In genomic region chr4:40265910-40266274, GRCh38 we compare ENCODE assay signal across 14 cellular contexts.
DNase-seq lines count a peak whose midpoint lies in the region; ATAC-seq, FAIRE-seq and TF ChIP-seq lines count a peak whose summit lies in the region.
"Had no signal": no experiment of that assay in that cellular context is flagged by ENCODE, and none has a peak within 500 bp of the region (broad histone marks: within the 10 kb centered on the region; RNA-seq: fewer than 3 reads in every experiment).

No MANE protein-coding gene starts in this region.

- H4K8ac ChIP-seq in mesenchymal stem cell (ENCODE audit: low read length), result peak overlapping the region; percentile 10

- no peak overlapping the region for H3K23ac ChIP-seq in mesenchymal stem cell (ENCODE audit: low read length in 2 of 2)

- H3K4me3 ChIP-seq in A549, result no peak overlapping the region
- no peak overlapping the region for H3K4me3 ChIP-seq in SJCRH30
- no peak overlapping the region for H3K4me3 ChIP-seq in mesenchymal stem cell (ENCODE audit: insufficient read depth in 1 of 2, low read depth in 1 of 2, low read length in 2 of 2)
- H3K4me3 ChIP-seq: ovary, skin epidermis had no signal

- no peak overlapping the region for H2BK120ac ChIP-seq in mesenchymal stem cell (ENCODE audit: low read depth, low read length)

- H3K36me3 ChIP-seq in SJCRH30 (no peaks in the 10 kb centered on the region), mesenchymal stem cell (ENCODE audit: control insufficient read depth in 1 of 2, insufficient read depth in 2 of 2, low read depth in 1 of 2, low read length in 2 of 2) (no peaks in the 10 kb centered on the region)
- H3K36me3 ChIP-seq: ovary had no signal

- no peak overlapping the region for H3K4me2 ChIP-seq in A549
- H3K4me2 ChIP-seq in mesenchymal stem cell (ENCODE audit: low read length, poor library complexity, severe bottlenecking), result no peak overlapping the region

- no peak for TF ChIP-seq POLR2A in A549 (IDR thresholded peaks at IDR 0.05; ENCODE audit: low read length)

- CTCF ChIA-PET in A549 (lab: Yijun Ruan, JAX), result no interaction called here

- H3K27me3 ChIP-seq in SJCRH30 (no peaks in the 10 kb centered on the region), mesenchymal stem cell (ENCODE audit: control insufficient read depth in 1 of 2, insufficient read depth in 1 of 2, low read length in 2 of 2) (no peaks in the 10 kb centered on the region)
- H3K27me3 ChIP-seq: ovary had no signal

- no peak for TF ChIP-seq EP300 in A549 (IDR thresholded peaks at IDR 0.05)

- H2AK5ac ChIP-seq in mesenchymal stem cell (ENCODE audit: low read length, severe bottlenecking), result no peak overlapping the region

- in situ Hi-C loops in ACHN (cut with HindIII; ENCODE audit: low pct_ligation_motif_present, low pct_unique_long_range_greater_than_20kb, low sequenced_read_pairs), result no loop called here

- no peak for FAIRE-seq in A549 (lab: Jason Lieb, UNC)
- FAIRE-seq: HepG2, TTC549 had no signal

- ATAC-seq in A549 (no peak), GM18868 (IDR thresholded peaks at IDR 0.05; ENCODE audit: unreplicated experiment) (peak; percentile 15)
- ATAC-seq: HepG2 had no signal

- no peak for DNase-seq in A549 (ENCODE audit: low read depth in 1 of 2, low spot score in 1 of 2)
- DNase-seq in SJCRH30, result no peak
- no peak for DNase-seq in mesenchymal stem cell
- DNase-seq in ACHN, result no peak
- DNase-seq in NCI-H2227 treated with DMSO at 0.1 percent for 48 hours (lab: John Stamatoyannopoulos, UW), result no peak
- no peak for DNase-seq in NCI-H1436 treated with DMSO at 0.1 percent for 48 hours (lab: John Stamatoyannopoulos, UW)
- no peak for DNase-seq in NCI-H2107 treated with DMSO at 0.1 percent for 48 hours (lab: John Stamatoyannopoulos, UW; ENCODE audit: unreplicated experiment)
- DNase-seq: NCI-H1105 treated with DMSO at 0.1 percent for 48 hours, ovary, SIG-M5 had no signal

- no peak overlapping the region for H4K91ac ChIP-seq in mesenchymal stem cell (ENCODE audit: low read length)

- 85% methylated on average over 4 of the region's 4 CpGs for WGBS in A549 (ENCODE audit: missing lambda C conversion rate)
- 94% methylated on average over 4 of the region's 4 CpGs for WGBS in mesenchymal stem cell

- peak overlapping the region in 1 of 2 experiments; percentile 0 for H3K18ac ChIP-seq in mesenchymal stem cell (ENCODE audit: low read depth in 1 of 2, low read length in 2 of 2)

- POLR2A ChIA-PET in A549 (lab: Yijun Ruan, JAX), result no interaction called here

- H3K14ac ChIP-seq in mesenchymal stem cell (ENCODE audit: low read length in 2 of 2), result no peak overlapping the region

- H3K4ac ChIP-seq in mesenchymal stem cell (ENCODE audit: low read depth in 1 of 2, low read length in 2 of 2), result peak overlapping the region in 1 of 2 experiments; percentile 3

- H2AFZ ChIP-seq in mesenchymal stem cell (ENCODE audit: low read depth, low read length), result no peak overlapping the region

- TF ChIP-seq RAD21 in A549 (conservative IDR thresholded peaks at IDR 0.05 in 1 of 2, IDR thresholded peaks at IDR 0.05 in 1 of 2), result no peak

- H3K27ac ChIP-seq in A549, result peak overlapping the region; percentile 21 to 60; a peak in 3 of 6 replicates
- peak overlapping the region; percentile 57; the same call in 1 of the 2 replicates for H3K27ac ChIP-seq in SJCRH30
- no peak overlapping the region for H3K27ac ChIP-seq in mesenchymal stem cell (ENCODE audit: low read length, poor library complexity, severe bottlenecking)
- H3K27ac ChIP-seq: ovary had no signal

- H2BK15ac ChIP-seq in mesenchymal stem cell (ENCODE audit: low read depth, poor library complexity, severe bottlenecking), result no peak overlapping the region

- no peak overlapping the region for H2BK5ac ChIP-seq in mesenchymal stem cell (ENCODE audit: low read depth, low read length, poor library complexity, severe bottlenecking)

- peaks cover 34% of the 10 kb centered on the region for H3K4me1 ChIP-seq in A549
- H3K4me1 ChIP-seq in SJCRH30, result peaks cover 6% of the 10 kb centered on the region; the same call in 1 of the 2 replicates
- peaks cover 10% of the 10 kb centered on the region for H3K4me1 ChIP-seq in mesenchymal stem cell (ENCODE audit: control insufficient read depth, insufficient read depth, low read depth, low read length)

- no peaks in the 10 kb centered on the region for H3K9me3 ChIP-seq in A549
- no peaks in the 10 kb centered on the region for H3K9me3 ChIP-seq in SJCRH30 (replicated peaks)
- no peaks in the 10 kb centered on the region for H3K9me3 ChIP-seq in mesenchymal stem cell (ENCODE audit: control insufficient read depth, low read length)
- H3K9me3 ChIP-seq: ovary had no signal

- no peak overlapping the region for H3K9ac ChIP-seq in mesenchymal stem cell (ENCODE audit: low read length)

- TF ChIP-seq CTCF in A549 (IDR thresholded peaks at IDR 0.05), result no peak

- no peak overlapping the region for H2BK12ac ChIP-seq in mesenchymal stem cell (ENCODE audit: low read length in 2 of 2)

- no peaks in the 10 kb centered on the region for H3K79me1 ChIP-seq in mesenchymal stem cell (replicated peaks; ENCODE audit: low read length, poor library complexity, severe bottlenecking)

TF ChIP-seq in A549, 52 proteins besides CTCF, POLR2A, EP300 and RAD21:
- TF ChIP-seq ZFP36 (IDR thresholded peaks at IDR 0.05; ENCODE audit: borderline replicate concordance, partially characterized antibody) (no peak), HDAC2 (IDR thresholded peaks at IDR 0.05) (no peak), GATA3 (IDR thresholded peaks at IDR 0.05; ENCODE audit: borderline replicate concordance) (no peak), FOXS1 (CRISPR knock-in tag; IDR thresholded peaks at IDR 0.05) (no peak), MAFK (IDR thresholded peaks at IDR 0.05; ENCODE audit: partially characterized antibody) (no peak), CEBPB (IDR thresholded peaks at IDR 0.05) (no peak), ELK1 (IDR thresholded peaks at IDR 0.05; ENCODE audit: low read depth, low read length) (no peak), BHLHE40 (IDR thresholded peaks at IDR 0.05; ENCODE audit: low read depth, low read length) (no peak), USF2 (IDR thresholded peaks at IDR 0.05) (no peak), PHF8 (IDR thresholded peaks at IDR 0.05; ENCODE audit: borderline replicate concordance, low read depth) (no peak), NPAS2 (CRISPR knock-in tag; IDR thresholded peaks at IDR 0.05; ENCODE audit: borderline replicate concordance) (no peak), FOSB (CRISPR knock-in tag; IDR thresholded peaks at IDR 0.05) (no peak), ATOH8 (CRISPR knock-in tag; IDR thresholded peaks at IDR 0.05; ENCODE audit: low read depth) (no peak), HOXB5 (CRISPR knock-in tag; IDR thresholded peaks at IDR 0.05) (no peak), CHD4 (IDR thresholded peaks at IDR 0.05; ENCODE audit: borderline replicate concordance) (no peak), ZC3H11A (IDR thresholded peaks at IDR 0.05) (no peak), RNF2 (IDR thresholded peaks at IDR 0.05; ENCODE audit: borderline replicate concordance, low read depth) (no peak), ESRRA (IDR thresholded peaks at IDR 0.05; ENCODE audit: borderline replicate concordance, low read length) (no peak), ZNF302 (CRISPR knock-in tag; IDR thresholded peaks at IDR 0.05) (no peak), RARB (CRISPR knock-in tag; IDR thresholded peaks at IDR 0.05) (no peak)
